Comparison of ENCODE assay signal across 12 cellular contexts in the genomic region with DNA sequence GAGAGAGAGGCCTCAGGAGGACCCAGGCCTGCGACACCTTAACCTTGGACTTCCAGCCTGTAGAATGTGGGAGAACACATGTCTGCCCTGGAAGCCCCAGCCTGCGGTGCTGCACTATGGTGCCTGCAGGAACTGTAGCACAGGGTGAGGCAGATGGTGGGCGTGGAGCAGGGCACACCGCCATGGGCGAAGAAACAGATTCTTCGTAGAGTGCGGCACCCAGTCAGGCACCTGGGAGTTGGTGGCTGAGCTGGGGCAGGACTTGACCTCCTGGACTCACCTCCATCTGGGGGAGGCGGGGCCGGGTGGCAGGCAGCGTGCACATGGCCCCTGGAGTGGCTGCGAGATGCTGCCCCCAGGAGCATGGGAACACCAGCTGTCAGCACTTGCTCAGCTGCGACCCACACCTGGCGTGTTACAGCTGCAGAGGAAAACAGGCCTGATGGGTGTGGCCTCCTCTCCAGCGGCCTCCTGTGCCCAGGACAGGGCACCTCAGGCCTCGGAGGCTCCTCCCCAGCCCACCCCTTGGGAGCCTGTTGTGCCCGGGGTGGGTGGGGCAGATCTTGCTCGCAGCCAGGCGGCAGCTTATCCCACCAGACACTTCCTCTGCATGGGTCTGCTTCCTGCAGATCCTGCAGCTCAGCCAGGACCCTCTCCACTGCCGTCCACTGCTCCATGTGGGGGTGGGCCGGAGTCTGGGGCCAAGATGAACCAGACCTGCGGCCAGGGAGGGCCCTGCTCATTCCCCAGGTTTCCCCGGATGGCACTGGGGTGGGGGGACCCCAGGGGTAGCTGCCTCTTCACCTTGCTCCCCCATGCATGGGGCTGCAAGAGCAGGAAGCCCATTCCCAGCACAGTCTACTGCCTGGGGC.
A peak's percentile ranks its signal among the peaks of the same experiment; 100 is the strongest.
DNase-seq lines count a peak whose midpoint lies in the region; ATAC-seq and TF ChIP-seq lines count a peak whose summit lies in the region.
"Had no signal": no experiment of that assay in that cellular context is flagged by ENCODE, and none has a peak within 500 bp of the region (broad histone marks: within the 10 kb centered on the region; RNA-seq: fewer than 3 reads in every experiment).

No MANE protein-coding gene starts in this region.

- no peak overlapping the region for H3K4ac ChIP-seq in IMR-90 (ENCODE audit: low read depth, low read length)

- POLR2A ChIA-PET in IMR-90 (lab: Charles Lee; ENCODE audit: unreplicated experiment), result no interaction called here

- H3K9me1 ChIP-seq in IMR-90 (ENCODE audit: insufficient read depth, low read length), result no peaks in the 10 kb centered on the region

- H2BK20ac ChIP-seq in IMR-90 (ENCODE audit: low read depth, low read length), result no peak overlapping the region

- CTCF ChIA-PET in IMR-90 (lab: Yijun Ruan, JAX), result no interaction called here

- H3K27ac ChIP-seq in IMR-90 (ENCODE audit: insufficient read depth, low read length), result no peak overlapping the region
- H3K27ac ChIP-seq in ascending aorta, result no peak overlapping the region
- H3K27ac ChIP-seq in mesodermal cell (ENCODE audit: low read depth, low read length, severe bottlenecking), result peak overlapping the region; percentile 10

- no peaks in the 10 kb centered on the region for H3K36me3 ChIP-seq in IMR-90 (ENCODE audit: control insufficient read depth, insufficient read depth, low read length)
- no peaks in the 10 kb centered on the region for H3K36me3 ChIP-seq in ascending aorta
- no peaks in the 10 kb centered on the region for H3K36me3 ChIP-seq in mesodermal cell (ENCODE audit: control insufficient read depth, insufficient read depth, low read length)

- intact Hi-C loops in CD14-positive monocyte (cut with micrococcal nuclease), result no loop called here
- intact Hi-C loops in IMR-90 (cut with micrococcal nuclease), result no loop called here
- intact Hi-C loops in ascending aorta (cut with DNase I), result no loop called here

- dilution Hi-C loops in IMR-90 (cut with HindIII; ENCODE audit: low sequenced_read_pairs, unreplicated experiment), result no loop called here

- H3K79me1 ChIP-seq in IMR-90 (ENCODE audit: low read depth in 1 of 2, low read length in 2 of 2), result no peaks in the 10 kb centered on the region

- ATAC-seq in IMR-90 (ENCODE audit: low read depth) (no peak), GM18868 (IDR thresholded peaks at IDR 0.05; ENCODE audit: unreplicated experiment) (no peak)

- H3K4me3 Mint-ChIP-seq in CD14-positive monocyte, result no peak overlapping the region
- H3K4me3 Mint-ChIP-seq: CD8-positive, alpha-beta memory T cell had no signal

- peaks cover 4 to 5% (median 5%) of the 10 kb centered on the region in 3 donors for H3K27me3 Mint-ChIP-seq in CD14-positive monocyte (ENCODE audit: low read depth in 3 of 3)

- H3K36me3 Mint-ChIP-seq in CD14-positive monocyte, result no peaks in the 10 kb centered on the region
- H3K36me3 Mint-ChIP-seq: CD8-positive, alpha-beta memory T cell had no signal

- no peak overlapping the region for H2AFZ ChIP-seq in IMR-90 (replicated peaks; ENCODE audit: low read length, poor library complexity)

- H3K9me3 ChIP-seq in IMR-90 (ENCODE audit: control insufficient read depth, insufficient read depth, low read length) (peaks cover 5% of the 10 kb centered on the region), ascending aorta (peaks cover 0 to 3% of the 10 kb centered on the region in 2 donors), mesodermal cell (ENCODE audit: control insufficient read depth, low read length) (peaks cover 7% of the 10 kb centered on the region)

- H3K56ac ChIP-seq in IMR-90 (ENCODE audit: extremely low read depth, insufficient read depth, low read length), result no peak overlapping the region

- H3K18ac ChIP-seq in IMR-90 (ENCODE audit: low read depth, low read length), result no peak overlapping the region

- no peak for TF ChIP-seq POLR2A in IMR-90 (IDR thresholded peaks at IDR 0.05; ENCODE audit: low read depth, low read length)

- H4K8ac ChIP-seq in IMR-90 (ENCODE audit: low read depth in 2 of 2, low read length in 2 of 2), result no peak overlapping the region

- H3K4me2 ChIP-seq in IMR-90 (ENCODE audit: low read depth, low read length), result no peak overlapping the region

- no peak overlapping the region for H2BK5ac ChIP-seq in IMR-90 (ENCODE audit: low read depth, low read length, poor library complexity, severe bottlenecking)

- no peaks in the 10 kb centered on the region for H3K4me1 ChIP-seq in IMR-90 (ENCODE audit: control insufficient read depth, insufficient read depth, low read length)
- H3K4me1 ChIP-seq in ascending aorta, result no peaks in the 10 kb centered on the region
- peaks cover 11% of the 10 kb centered on the region for H3K4me1 ChIP-seq in mesodermal cell (ENCODE audit: control insufficient read depth, insufficient read depth, low read length, poor library complexity, severe bottlenecking)

- H2AK9ac ChIP-seq in IMR-90 (replicated peaks; ENCODE audit: low read depth, low read length, poor library complexity), result peak overlapping the region; percentile 1

- peaks cover 0 to 3% (median 0%) of the 10 kb centered on the region in 7 donors for H3K9me3 Mint-ChIP-seq in CD14-positive monocyte
- H3K9me3 Mint-ChIP-seq: CD8-positive, alpha-beta memory T cell had no signal

- H2BK120ac ChIP-seq in IMR-90 (ENCODE audit: low read depth, low read length), result no peak overlapping the region

- H3K14ac ChIP-seq in IMR-90 (replicated peaks; ENCODE audit: low read depth, low read length), result no peak overlapping the region

- H3K9ac ChIP-seq in IMR-90 (ENCODE audit: low read depth, low read length), result no peak overlapping the region

- H4K91ac ChIP-seq in IMR-90 (ENCODE audit: insufficient read depth, low read depth, low read length), result no peak overlapping the region

- WGBS in IMR-90 (ENCODE audit: extremely low coverage in 2 of 2, insufficient read length in 1 of 2), 2 experiments, result 100% methylated on average over 1 of the region's 22 CpGs; no CpG with 5 or more reads in 1 of the 2 experiments
- WGBS in mesodermal cell (ENCODE audit: insufficient coverage in 2 of 2), 2 experiments, result 84 to 91% methylated on average over 17 to 18 of the region's 22 CpGs

- H3K27me3 ChIP-seq in IMR-90 (ENCODE audit: control insufficient read depth, insufficient read depth, low read length) (no peaks in the 10 kb centered on the region), ascending aorta (no peaks in the 10 kb centered on the region)

- in situ Hi-C loops in IMR-90 (cut with MboI; ENCODE audit: low sequenced_read_pairs), result no loop called here

- no peak overlapping the region for H2BK15ac ChIP-seq in IMR-90 (ENCODE audit: low read depth, low read length)

- DNase-seq in CD14-positive monocyte (ENCODE audit: low spot score), result peak; percentile 30
- no peak for DNase-seq in IMR-90
- DNase-seq in ascending aorta (ENCODE audit: low spot score in 2 of 2), result peak; percentile 5 to 55
- no peak for DNase-seq in HuH-7 (ENCODE audit: low spot score)
- no peak for DNase-seq in SKM-1 treated with dmso at 0.1 percent for 144 hours (lab: John Stamatoyannopoulos, UW; ENCODE audit: unreplicated experiment)
- DNase-seq in T-helper 9 cell, result no peak
- DNase-seq: activated CD4-positive, CD25-positive, alpha-beta regulatory T cell; hypothalamus; right cardiac atrium had no signal

- peaks cover 3% of the 10 kb centered on the region for H3K4me1 Mint-ChIP-seq in CD14-positive monocyte

- H2AK5ac ChIP-seq in IMR-90 (ENCODE audit: low read depth, low read length), result 0 out of 2 replicates have a peak overlapping the region, but pooled peaks have one; percentile 32

- H3K4me3 ChIP-seq in IMR-90 (ENCODE audit: insufficient read depth, low read depth, low read length), result no peak overlapping the region
- H3K4me3 ChIP-seq in ascending aorta, result no peak overlapping the region
- H3K4me3 ChIP-seq in mesodermal cell (ENCODE audit: extremely low read depth, insufficient read depth, low read length, poor library complexity, severe bottlenecking), result no peak overlapping the region

- no peak for TF ChIP-seq RAD21 in IMR-90 (IDR thresholded peaks at IDR 0.05; ENCODE audit: low read length)

- no peak overlapping the region for H4K5ac ChIP-seq in IMR-90 (ENCODE audit: low read depth, low read length)

- BruUV-seq in IMR-90 (replicated peaks; lab: Mats Ljungman, UMichigan), result no TSS peak

- no peaks in the 10 kb centered on the region for H4K20me1 ChIP-seq in IMR-90 (ENCODE audit: insufficient read depth, low read length)

- no peak overlapping the region for H3K27ac Mint-ChIP-seq in CD14-positive monocyte

- H3K23ac ChIP-seq in IMR-90 (ENCODE audit: low read depth, low read length), result no peak overlapping the region

- no peak for TF ChIP-seq CTCF in CD14-positive monocyte (IDR thresholded peaks at IDR 0.05)
- no peak for TF ChIP-seq CTCF in IMR-90 (conservative IDR thresholded peaks at IDR 0.05; ENCODE audit: low read depth, low read length)
- TF ChIP-seq CTCF in ascending aorta (IDR thresholded peaks at IDR 0.05), result no peak

TF ChIP-seq in IMR-90, 13 proteins besides CTCF, POLR2A, EP300 and RAD21:
- TF ChIP-seq, protein P1, sequence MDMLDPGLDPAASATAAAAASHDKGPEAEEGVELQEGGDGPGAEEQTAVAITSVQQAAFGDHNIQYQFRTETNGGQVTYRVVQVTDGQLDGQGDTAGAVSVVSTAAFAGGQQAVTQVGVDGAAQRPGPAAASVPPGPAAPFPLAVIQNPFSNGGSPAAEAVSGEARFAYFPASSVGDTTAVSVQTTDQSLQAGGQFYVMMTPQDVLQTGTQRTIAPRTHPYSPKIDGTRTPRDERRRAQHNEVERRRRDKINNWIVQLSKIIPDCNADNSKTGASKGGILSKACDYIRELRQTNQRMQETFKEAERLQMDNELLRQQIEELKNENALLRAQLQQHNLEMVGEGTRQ (IDR thresholded peaks at IDR 0.05; ENCODE audit: low read depth, low read length), result no peak
- TF ChIP-seq MXI1 (IDR thresholded peaks at IDR 0.05; ENCODE audit: borderline replicate concordance, low read depth, low read length) (no peak), BHLHE40 (IDR thresholded peaks at IDR 0.05; ENCODE audit: low read depth, low read length) (no peak)

Comparison
In these comparisons a context has a peak if more than half of its experiments do, and no peak if none do; other contexts are left out.
1. DNase-seq: peak in CD14-positive monocyte (single experiment) and ascending aorta (2 of 2); none in IMR-90 (single experiment), HuH-7 (single experiment), SKM-1 treated with dmso at 0.1 percent for 144 hours (single experiment) and T-helper 9 cell (single experiment).